9 cellular contexts compared by ENCODE assay signal in genomic region chr13:35979378-35979911, GRCh38.
DNase-seq lines count a peak whose midpoint lies in the region; ATAC-seq and TF ChIP-seq lines count a peak whose summit lies in the region.
"Had no signal": no experiment of that assay in that cellular context is flagged by ENCODE, and none has a peak within 500 bp of the region (broad histone marks: within the 10 kb centered on the region; RNA-seq: fewer than 3 reads in every experiment).

No MANE protein-coding gene starts in this region.

- H3K9me3 ChIP-seq in GM23248 (ENCODE audit: low read depth) (no peaks in the 10 kb centered on the region), breast epithelium (no peaks in the 10 kb centered on the region)
- no peaks in the 10 kb centered on the region for H3K9me3 ChIP-seq in CD8-positive, alpha-beta T cell (ENCODE audit: low read length)

- in situ Hi-C loops in GM23248 (cut with MboI): loop anchor here (5.0 to 25.0 kb wide), 2 partner anchors 298 to 408 kb away; no protein-coding TSS in a partner anchor

- CTCF ChIA-PET in CD8-positive, alpha-beta T cell (lab: Charles Lee): interaction anchor here (1.1 kb wide), 1 partner anchor 9 kb away, joined by 3 read pairs; no protein-coding TSS in a partner anchor

- intact Hi-C loops in breast epithelium (cut with DNase I; ENCODE audit: low total_unique reads): loop anchor here (10.0 kb wide), 1 partner anchor 275 kb away; no protein-coding TSS in a partner anchor
- intact Hi-C loops in CD8-positive, alpha-beta T cell (cut with DNase I, micrococcal nuclease): loop anchor here in 1 of 2 experiments (2.0 kb wide), 1 partner anchor 295 kb away; no protein-coding TSS in a partner anchor

- H3K27me3 ChIP-seq in GM23248 (replicated peaks; ENCODE audit: insufficient read depth) (no peaks in the 10 kb centered on the region), breast epithelium (no peaks in the 10 kb centered on the region)
- H3K27me3 ChIP-seq in CD8-positive, alpha-beta T cell (ENCODE audit: insufficient read depth, low read length): no peaks in the 10 kb centered on the region

- peak overlapping the region; percentile 64 for H2AFZ ChIP-seq in GM23248

- H3K9me3 Mint-ChIP-seq in CD8-positive, alpha-beta T cell: no peaks in the 10 kb centered on the region
- H3K9me3 Mint-ChIP-seq in type B pancreatic cell: peaks cover 5% of the 10 kb centered on the region

- no peak overlapping the region for H3K4me3 Mint-ChIP-seq in CD8-positive, alpha-beta T cell
- H3K4me3 Mint-ChIP-seq in type B pancreatic cell: no peak overlapping the region

- H3K4me2 ChIP-seq in GM23248 (ENCODE audit: unreplicated experiment): peak overlapping the region; percentile 54

- H3K36me3 ChIP-seq in GM23248 (ENCODE audit: low read depth): no peaks in the 10 kb centered on the region
- H3K36me3 ChIP-seq in breast epithelium: no peaks in the 10 kb centered on the region
- no peaks in the 10 kb centered on the region for H3K36me3 ChIP-seq in CD8-positive, alpha-beta T cell (ENCODE audit: insufficient read depth, low read length)

- H4K20me1 ChIP-seq in GM23248 (ENCODE audit: insufficient read depth): no peaks in the 10 kb centered on the region

- peak overlapping the region; percentile 53 for H3K9ac ChIP-seq in GM23248

- H3K27ac Mint-ChIP-seq in CD8-positive, alpha-beta T cell: no peak overlapping the region
- no peak overlapping the region for H3K27ac Mint-ChIP-seq in type B pancreatic cell

- POLR2A ChIA-PET in CD8-positive, alpha-beta T cell (lab: Charles Lee): no interaction called here

- no peaks in the 10 kb centered on the region for H3K9me2 ChIP-seq in GM23248 (ENCODE audit: insufficient read depth)

- H3K27me3 Mint-ChIP-seq in CD8-positive, alpha-beta T cell (ENCODE audit: low read depth): peaks cover 5% of the 10 kb centered on the region
- H3K27me3 Mint-ChIP-seq in type B pancreatic cell: peaks cover 4% of the 10 kb centered on the region

- WGBS in GM23248 (ENCODE audit: low coverage in 1 of 2, low lambda C conversion rate in 2 of 2, missing lambda C conversion rate in 2 of 2), 2 experiments: 1 to 3% methylated on average over 8 of the region's 8 CpGs

- no peaks in the 10 kb centered on the region for H3K79me2 ChIP-seq in GM23248 (ENCODE audit: insufficient read depth)

- H3F3A ChIP-seq in GM23248 (ENCODE audit: insufficient read depth): peaks cover 12% of the 10 kb centered on the region

- H3K27ac ChIP-seq in GM23248 (peak overlapping the region; percentile 78), breast epithelium (peak overlapping the region; percentile 75 to 83), skin epidermis (peak overlapping the region in 18 of 21 experiments; percentile 5 to 82 (median 55))
- no peak overlapping the region for H3K27ac ChIP-seq in CD8-positive, alpha-beta T cell (ENCODE audit: low read depth, low read length)
- H3K27ac ChIP-seq: SK-N-MC had no signal

- TF ChIP-seq POLR2A in breast epithelium (IDR thresholded peaks at IDR 0.05): no peak

- ATAC-seq in CD8-positive, alpha-beta T cell: no peak

- DNase-seq in GM23248 (peak; percentile 96), breast epithelium (ENCODE audit: low spot score in 2 of 2) (peak in 1 of 2 donors; percentile 64), iris pigment epithelial cell (ENCODE audit: low read depth) (peak; percentile 86), type B pancreatic cell (ENCODE audit: extremely low spot score, unreplicated experiment) (no peak), HuH-7 (ENCODE audit: low spot score) (no peak)
- no peak for DNase-seq in CD8-positive, alpha-beta T cell
- DNase-seq in central memory CD4-positive, alpha-beta T cell: no peak

- H3K4me1 Mint-ChIP-seq in CD8-positive, alpha-beta T cell (ENCODE audit: low read depth): no peaks in the 10 kb centered on the region
- H3K4me1 Mint-ChIP-seq in type B pancreatic cell (ENCODE audit: unreplicated experiment): peaks cover 5% of the 10 kb centered on the region

- H3K4me3 ChIP-seq in GM23248 (peak overlapping the region; percentile 19; the same call in 1 of the 2 replicates), breast epithelium (peak overlapping the region in 1 of 3 donors; percentile 44), skin epidermis (no peak overlapping the region)
- H3K4me3 ChIP-seq in CD8-positive, alpha-beta T cell (ENCODE audit: low read depth, low read length): no peak overlapping the region
- H3K4me3 ChIP-seq: SK-N-MC had no signal

- H3K36me3 Mint-ChIP-seq in CD8-positive, alpha-beta T cell: no peaks in the 10 kb centered on the region
- H3K36me3 Mint-ChIP-seq in type B pancreatic cell: peaks cover 8% of the 10 kb centered on the region

- peaks cover 14% of the 10 kb centered on the region for H3K4me1 ChIP-seq in GM23248 (ENCODE audit: insufficient read depth)
- peaks cover 0 to 7% of the 10 kb centered on the region in 2 donors for H3K4me1 ChIP-seq in breast epithelium
- H3K4me1 ChIP-seq in CD8-positive, alpha-beta T cell (ENCODE audit: insufficient read depth, low read length): no peaks in the 10 kb centered on the region

- no peak for TF ChIP-seq CTCF in breast epithelium (IDR thresholded peaks at IDR 0.05)
- no peak for TF ChIP-seq CTCF in CD8-positive, alpha-beta T cell (IDR thresholded peaks at IDR 0.05)
- no peak for TF ChIP-seq CTCF in type B pancreatic cell (conservative IDR thresholded peaks at IDR 0.05)

Comparison
In these comparisons a context has a peak if more than half of its experiments do, and no peak if none do; other contexts are left out.
1. DNase-seq: peak in GM23248 (single experiment) and iris pigment epithelial cell (single experiment); none in CD8-positive, alpha-beta T cell (0 of 7), central memory CD4-positive, alpha-beta T cell (single experiment), type B pancreatic cell (single experiment) and HuH-7 (single experiment).